17 cellular contexts compared by ENCODE assay signal in the genomic region with DNA sequence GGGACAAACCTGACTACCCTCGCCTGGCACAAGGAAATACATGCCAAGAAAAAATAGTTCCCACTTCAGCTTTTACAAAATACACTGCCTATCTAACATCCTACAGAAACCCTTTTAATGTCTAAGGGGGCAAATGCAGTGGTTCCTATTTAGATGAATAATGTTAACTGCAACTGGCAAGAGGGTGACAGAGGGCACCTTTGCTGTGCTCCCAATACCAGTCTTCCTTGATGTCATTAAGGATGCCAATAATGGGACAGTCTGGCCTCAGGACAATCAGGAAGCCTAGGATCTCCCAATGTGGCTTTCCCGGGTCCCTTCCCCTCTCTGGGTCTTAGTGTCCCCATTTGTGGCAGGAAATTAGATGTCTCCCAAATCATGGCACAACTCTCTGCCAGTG. TPM values are rescaled to one million over a fixed set of nuclear protein-coding genes. Genes with fewer than 3 reads are reported as not detected.
A peak's percentile ranks its signal among the peaks of the same experiment; 100 is the strongest.
DNase-seq lines count a peak whose midpoint lies in the region; ATAC-seq and TF ChIP-seq lines count a peak whose summit lies in the region.
"Had no signal": no experiment of that assay in that cellular context is flagged by ENCODE, and none has a peak within 500 bp of the region (broad histone marks: within the 10 kb centered on the region; RNA-seq: fewer than 3 reads in every experiment).

No MANE protein-coding gene starts in this region.

- no peak for TF ChIP-seq CTCF in left ventricle myocardium inferior (IDR thresholded peaks at IDR 0.05; ENCODE audit: borderline replicate concordance)
- no peak for TF ChIP-seq CTCF in tibial artery (IDR thresholded peaks at IDR 0.05)

- no peaks in the 10 kb centered on the region for H3K9me3 Mint-ChIP-seq in activated naive CD8-positive, alpha-beta T cell treated with anti-CD3 and anti-CD28 coated beads, Interleukin-2, amount 10 ng/mL, durations not matched to agents 7 days and 5 days
- H3K9me3 Mint-ChIP-seq in memory B cell, result no peaks in the 10 kb centered on the region
- H3K9me3 Mint-ChIP-seq: natural killer cell had no signal

- peaks cover 8% of the 10 kb centered on the region for H3K4me1 Mint-ChIP-seq in activated naive CD8-positive, alpha-beta T cell treated with anti-CD3 and anti-CD28 coated beads, Interleukin-2, amount 10 ng/mL, durations not matched to agents 7 days and 5 days
- H3K4me1 Mint-ChIP-seq in memory B cell, result peaks cover 18% of the 10 kb centered on the region

- peaks cover 88% of the 10 kb centered on the region for H3K4me1 ChIP-seq in left ventricle myocardium inferior
- H3K4me1 ChIP-seq in right cardiac atrium (ENCODE audit: control insufficient read depth, insufficient read depth, low read length), result peaks cover 33% of the 10 kb centered on the region
- peaks cover 0 to 61% (median 41%) of the 10 kb centered on the region in 4 donors for H3K4me1 ChIP-seq in tibial artery

- no peak overlapping the region for H3K4me3 Mint-ChIP-seq in activated naive CD8-positive, alpha-beta T cell treated with anti-CD3 and anti-CD28 coated beads, Interleukin-2, amount 10 ng/mL, durations not matched to agents 7 days and 5 days
- H3K4me3 Mint-ChIP-seq in memory B cell, result no peak overlapping the region

- POLR2A ChIA-PET in activated naive CD8-positive, alpha-beta T cell treated with anti-CD3 and anti-CD28 coated beads, Interleukin-2, amount 10 ng/mL, durations not matched to agents 7 days and 5 days (lab: Charles Lee), result no interaction called here

- peak overlapping the region; percentile 66 for H3K27ac ChIP-seq in left ventricle myocardium inferior (replicated peaks)
- H3K27ac ChIP-seq in right cardiac atrium (ENCODE audit: low read length), result no peak overlapping the region
- peak overlapping the region; percentile 29 to 45 for H3K27ac ChIP-seq in tibial artery
- H3K27ac ChIP-seq: tibial nerve had no signal

- peaks cover 19% of the 10 kb centered on the region for H3K36me3 Mint-ChIP-seq in activated naive CD8-positive, alpha-beta T cell treated with anti-CD3 and anti-CD28 coated beads, Interleukin-2, amount 10 ng/mL, durations not matched to agents 7 days and 5 days
- H3K36me3 Mint-ChIP-seq in memory B cell, result peaks cover 22% of the 10 kb centered on the region

- H3K27me3 ChIP-seq in left ventricle myocardium inferior (ENCODE audit: low read depth), result no peaks in the 10 kb centered on the region
- no peaks in the 10 kb centered on the region for H3K27me3 ChIP-seq in right cardiac atrium (ENCODE audit: control insufficient read depth, insufficient read depth)
- H3K27me3 ChIP-seq in tibial artery, result no peaks in the 10 kb centered on the region
- H3K27me3 ChIP-seq: heart left ventricle, tibial nerve had no signal

- ATAC-seq in right cardiac atrium (no peak), memory B cell (ENCODE audit: low read depth) (no peak), GM21786 (IDR thresholded peaks at IDR 0.05; ENCODE audit: unreplicated experiment) (no peak), left lobe of liver (no peak)
- no peak for ATAC-seq in activated naive CD8-positive, alpha-beta T cell treated with anti-CD3 and anti-CD28 coated beads, Interleukin-2, amount 10 ng/mL, durations not matched to agents 7 days and 5 days (ENCODE audit: low read depth)
- ATAC-seq: natural killer cell had no signal

- H3K27ac Mint-ChIP-seq in activated naive CD8-positive, alpha-beta T cell treated with anti-CD3 and anti-CD28 coated beads, Interleukin-2, amount 10 ng/mL, durations not matched to agents 7 days and 5 days, result peak overlapping the region; percentile 39
- H3K27ac Mint-ChIP-seq in memory B cell, result peak overlapping the region; percentile 50

- H3K9me3 ChIP-seq in left ventricle myocardium inferior (replicated peaks) (no peaks in the 10 kb centered on the region), right cardiac atrium (ENCODE audit: control insufficient read depth, low read length) (no peaks in the 10 kb centered on the region), tibial artery (no peaks in the 10 kb centered on the region)
- H3K9me3 ChIP-seq: heart left ventricle, tibial nerve had no signal

- intact Hi-C loops in left ventricle myocardium inferior (cut with micrococcal nuclease) (no loop called here), right cardiac atrium (cut with DNase I) (no loop called here), tibial artery (cut with DNase I; ENCODE audit: low total_unique reads) (no loop called here)

- WGBS in right cardiac atrium, result 66% methylated on average over 2 of the region's 2 CpGs

- H3K4me3 ChIP-seq in left ventricle myocardium inferior (no peak overlapping the region), right cardiac atrium (ENCODE audit: low read length) (no peak overlapping the region), tibial artery (no peak overlapping the region)
- H3K4me3 ChIP-seq: heart left ventricle, tibial nerve had no signal

- H3K36me3 ChIP-seq in left ventricle myocardium inferior, result peaks cover 44% of the 10 kb centered on the region
- H3K36me3 ChIP-seq in tibial artery, result peaks cover 25 to 74% (median 53%) of the 10 kb centered on the region in 3 donors

- DNase-seq in left ventricle myocardium inferior (no peak), right cardiac atrium (no peak), memory B cell (ENCODE audit: low spot score in 2 of 2) (no peak), tibial artery (peak in 1 of 2 donors; percentile 4), left lobe of liver (ENCODE audit: low spot score) (no peak)
- no peak for DNase-seq in activated naive CD8-positive, alpha-beta T cell treated with anti-CD3 and anti-CD28 coated beads, Interleukin-2, amount 10 ng/mL, durations not matched to agents 7 days and 5 days
- no peak for DNase-seq in NK-92 treated with Interleukin-12 subunit alpha and Interleukin-12 subunit beta, amount 100 ng/mL, for 24 hours (lab: John Stamatoyannopoulos, UW)
- DNase-seq: activated T-cell treated with anti-CD3 and anti-CD28 coated beads for 4 hours, HCEC 1CT, natural killer cell, NCI-H1105 treated with DMSO at 0.1 percent for 48 hours, NCI-H524 had no signal

- no peaks in the 10 kb centered on the region for H3K27me3 Mint-ChIP-seq in activated naive CD8-positive, alpha-beta T cell treated with anti-CD3 and anti-CD28 coated beads, Interleukin-2, amount 10 ng/mL, durations not matched to agents 7 days and 5 days
- no peaks in the 10 kb centered on the region for H3K27me3 Mint-ChIP-seq in memory B cell

RNA-seq across cellular contexts. Expression of gene CSRNP1, which starts 13.9 kb away (rescaled TPM):
- total RNA-seq in left ventricle myocardium inferior, result 12.1 TPM
- total RNA-seq in right cardiac atrium, result 10 to 100 TPM; 10.9 to 33.2 (median 15.7) TPM
- 30.5 TPM for polyA plus RNA-seq in right cardiac atrium
- 10 to 100 TPM; 15.8 to 16.5 TPM for total RNA-seq in activated naive CD8-positive, alpha-beta T cell treated with anti-CD3 and anti-CD28 coated beads, Interleukin-2, amount 10 ng/mL, durations not matched to agents 7 days and 5 days
- total RNA-seq in left lobe of liver, result 9.0 TPM

RNA-seq across cellular contexts. Expression of gene TTC21A, which starts 32.0 kb away (rescaled TPM):
- total RNA-seq in left ventricle myocardium inferior (2.1 TPM), right cardiac atrium (1 to 10 TPM; 1.9 to 3.4 (median 2.5) TPM), left lobe of liver (2.3 TPM)
- polyA plus RNA-seq in right cardiac atrium, result 2.0 TPM
- total RNA-seq in activated naive CD8-positive, alpha-beta T cell treated with anti-CD3 and anti-CD28 coated beads, Interleukin-2, amount 10 ng/mL, durations not matched to agents 7 days and 5 days, result 1 to 10 TPM; 2.7 to 4.5 TPM

RNA-seq across cellular contexts. Expression of gene GORASP1, which starts 32.0 kb away (rescaled TPM):
- 54.0 TPM for total RNA-seq in left ventricle myocardium inferior
- total RNA-seq in right cardiac atrium, result 10 to 100 TPM; 43.7 to 53.4 (median 47.4) TPM
- 26.3 TPM for polyA plus RNA-seq in right cardiac atrium
- 10 to 100 TPM; 25.1 to 28.1 TPM for total RNA-seq in activated naive CD8-positive, alpha-beta T cell treated with anti-CD3 and anti-CD28 coated beads, Interleukin-2, amount 10 ng/mL, durations not matched to agents 7 days and 5 days
- 39.4 TPM for total RNA-seq in left lobe of liver

RNA-seq across cellular contexts. Expression of gene XIRP1, which starts 53.0 kb away (rescaled TPM):
- total RNA-seq in left ventricle myocardium inferior (386 TPM), right cardiac atrium (100 to 1,000 TPM; 152 to 278 (median 176) TPM), left lobe of liver (not detected)
- 453 TPM for polyA plus RNA-seq in right cardiac atrium
- not detected for total RNA-seq in activated naive CD8-positive, alpha-beta T cell treated with anti-CD3 and anti-CD28 coated beads, Interleukin-2, amount 10 ng/mL, durations not matched to agents 7 days and 5 days
- total RNA-seq: cerebellum, pulmonary artery endothelial cell, tibial nerve had no signal
